1 cellular context compared by ENCODE assay signal in genomic region chr10:99661370-99661749, GRCh38.
TF ChIP-seq lines count a peak whose summit lies in the region.

No MANE protein-coding gene starts in this region.

TF ChIP-seq in HepG2, 621 proteins besides CTCF, POLR2A, EP300 and RAD21 (continued from another document):
- TF ChIP-seq, protein P1, sequence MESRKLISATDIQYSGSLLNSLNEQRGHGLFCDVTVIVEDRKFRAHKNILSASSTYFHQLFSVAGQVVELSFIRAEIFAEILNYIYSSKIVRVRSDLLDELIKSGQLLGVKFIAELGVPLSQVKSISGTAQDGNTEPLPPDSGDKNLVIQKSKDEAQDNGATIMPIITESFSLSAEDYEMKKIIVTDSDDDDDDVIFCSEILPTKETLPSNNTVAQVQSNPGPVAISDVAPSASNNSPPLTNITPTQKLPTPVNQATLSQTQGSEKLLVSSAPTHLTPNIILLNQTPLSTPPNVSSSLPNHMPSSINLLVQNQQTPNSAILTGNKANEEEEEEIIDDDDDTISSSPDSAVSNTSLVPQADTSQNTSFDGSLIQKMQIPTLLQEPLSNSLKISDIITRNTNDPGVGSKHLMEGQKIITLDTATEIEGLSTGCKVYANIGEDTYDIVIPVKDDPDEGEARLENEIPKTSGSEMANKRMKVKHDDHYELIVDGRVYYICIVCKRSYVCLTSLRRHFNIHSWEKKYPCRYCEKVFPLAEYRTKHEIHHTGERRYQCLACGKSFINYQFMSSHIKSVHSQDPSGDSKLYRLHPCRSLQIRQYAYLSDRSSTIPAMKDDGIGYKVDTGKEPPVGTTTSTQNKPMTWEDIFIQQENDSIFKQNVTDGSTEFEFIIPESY (CRISPR knock-in tag; IDR thresholded peaks at IDR 0.05) = 0 out of 2 replicates have a peak, but pooled peaks have one; percentile 14
